Comparison of ENCODE assay signal across 23 cellular contexts in the genomic region with DNA sequence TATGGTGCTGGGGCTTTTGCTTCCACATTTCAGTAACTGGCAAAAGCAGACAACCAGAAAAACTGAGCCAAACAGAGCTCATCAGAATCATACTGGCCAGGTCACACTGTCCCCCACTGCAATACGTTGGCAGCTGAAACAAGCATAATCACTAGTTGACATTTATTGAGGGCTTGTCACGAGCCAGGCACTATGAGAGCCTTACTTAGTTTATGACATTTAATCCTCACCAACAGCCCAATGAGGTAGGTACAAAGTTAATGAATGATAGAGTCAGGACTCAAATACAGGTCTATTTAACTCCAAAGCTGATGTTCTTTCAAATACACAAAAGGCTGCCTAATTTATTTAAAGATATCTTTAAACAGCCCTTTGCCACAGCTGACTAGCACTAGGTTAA.
"Had no signal": no experiment of that assay in that cellular context is flagged by ENCODE, and none has a peak within 500 bp of the region (broad histone marks: within the 10 kb centered on the region; RNA-seq: fewer than 3 reads in every experiment).

No MANE protein-coding gene starts in this region.

- H3K36me3 ChIP-seq: MG63 had no signal

- H3K27me3 ChIP-seq: MG63 had no signal

- H3K9me3 ChIP-seq: MG63, SK-N-SH had no signal

- H3K27ac ChIP-seq: RWPE1 had no signal

- H3K4me2 ChIP-seq: SK-N-SH had no signal

- DNase-seq: IMR-90; Karpas-422; KG1; MG63; NCI-H1092; NCI-H1105 treated with DMSO at 0.1 percent for 48 hours; NCI-H1417 treated with DMSO at 0.1 percent for 48 hours; NCI-H146; NCI-H1694 treated with DMSO at 0.1 percent for 48 hours; NCI-H1930; NCI-H2081; NCI-H2107; NCI-H2227 treated with DMSO at 0.1 percent for 48 hours; NCI-H524; NCI-H526 treated with DMSO at 0.1 percent for 48 hours; NCI-H748 treated with DMSO at 0.1 percent for 48 hours; NK-92 treated with Interleukin-12 subunit alpha and Interleukin-12 subunit beta, amount 100 ng/mL, for 24 hours; PC-3; SHP77; SK-N-SH; SW 1271 had no signal

- H3K4me3 ChIP-seq: MG63 had no signal

- ATAC-seq: Panc1, PC-3 had no signal
